ENCODE assay signal across 12 cellular contexts in genomic region chr19:15260939-15261338, GRCh38. TPM values are rescaled to one million over a fixed set of nuclear protein-coding genes. Genes with fewer than 3 reads are reported as not detected.
DNase-seq lines count a peak whose midpoint lies in the region; ATAC-seq, FAIRE-seq and TF ChIP-seq lines count a peak whose summit lies in the region.
"Had no signal": no experiment of that assay in that cellular context is flagged by ENCODE, and none has a peak within 500 bp of the region (broad histone marks: within the 10 kb centered on the region; RNA-seq: fewer than 3 reads in every experiment).

No MANE protein-coding gene starts in this region.

- no peak overlapping the region for H3K9ac ChIP-seq in keratinocyte (ENCODE audit: control insufficient read depth, extremely low read depth, insufficient read depth, low read length)

- H3K9me3 ChIP-seq in WERI-Rb-1 (ENCODE audit: severe bottlenecking) (no peaks in the 10 kb centered on the region), keratinocyte (ENCODE audit: control insufficient read depth, low read depth, low read length) (no peaks in the 10 kb centered on the region)
- H3K9me3 ChIP-seq: HAP-1, mucosa of descending colon had no signal

- DNase-seq in AG10803 (ENCODE audit: low read depth) = peak; percentile 23
- DNase-seq in WERI-Rb-1 = no peak
- DNase-seq in keratinocyte (ENCODE audit: low read depth, low spot score) = no peak
- no peak for DNase-seq in NCI-H1105 (lab: John Stamatoyannopoulos, UW)
- no peak for DNase-seq in activated CD4-positive, CD25-positive, alpha-beta regulatory T cell (lab: John Stamatoyannopoulos, UW)
- no peak for DNase-seq in effector CD4-positive, alpha-beta T cell
- DNase-seq: mucosa of descending colon; stimulated activated CD4-positive, alpha-beta T cell treated with anti-CD3 and anti-CD28 coated beads, Interleukin-4, amount 100 ng/mL, for 24 hours had no signal

- no peaks in the 10 kb centered on the region for H3K27me3 ChIP-seq in WERI-Rb-1 (ENCODE audit: insufficient read depth, low read depth, severe bottlenecking)
- H3K27me3 ChIP-seq in keratinocyte (ENCODE audit: control insufficient read depth, extremely low read depth, insufficient read depth, low read length) = no peaks in the 10 kb centered on the region

- H3K79me2 ChIP-seq in keratinocyte (ENCODE audit: control insufficient read depth, insufficient read depth, low read length) = peaks cover 39% of the 10 kb centered on the region

- peaks cover 2% of the 10 kb centered on the region for H3K4me1 ChIP-seq in keratinocyte (ENCODE audit: control insufficient read depth, extremely low read depth, insufficient read depth, low read length)
- H3K4me1 ChIP-seq: HAP-1 had no signal

- no peak overlapping the region for H3K27ac ChIP-seq in WERI-Rb-1
- no peak overlapping the region for H3K27ac ChIP-seq in keratinocyte (ENCODE audit: control insufficient read depth, insufficient read depth, low read length)
- H3K27ac ChIP-seq: epithelial cell of prostate had no signal

- H3K4me2 ChIP-seq in keratinocyte (ENCODE audit: control insufficient read depth, extremely low read depth, insufficient read depth, low read depth, low read length) = no peak overlapping the region

- H3K4me3 ChIP-seq in AG10803 (ENCODE audit: low read length) (no peak overlapping the region), WERI-Rb-1 (ENCODE audit: low read depth, low read length) (no peak overlapping the region), keratinocyte (ENCODE audit: control insufficient read depth in 2 of 3, extremely low read depth in 1 of 3, insufficient read depth in 2 of 3, low read depth in 1 of 3, low read length in 3 of 3) (no peak overlapping the region)
- H3K4me3 ChIP-seq: HAP-1, mucosa of descending colon had no signal

- TF ChIP-seq CTCF in AG10803 (conservative IDR thresholded peaks at IDR 0.05; ENCODE audit: low read length) (peak; percentile 32), GM12874 (IDR thresholded peaks at IDR 0.05; ENCODE audit: insufficient read depth, low read depth, low read length) (peak; percentile 19; the same call in 1 of the 2 replicates), WERI-Rb-1 (IDR thresholded peaks at IDR 0.05; ENCODE audit: low read depth, low read length) (peak; percentile 32; the same call in 1 of the 2 replicates), keratinocyte (optimal IDR thresholded peaks at IDR 0.05 in 1 of 3, IDR thresholded peaks at IDR 0.05 in 1 of 3, conservative IDR thresholded peaks at IDR 0.05 in 1 of 3; ENCODE audit: extremely low read depth in 1 of 3, insufficient read depth in 2 of 3, low read length in 3 of 3) (peak; percentile 9 to 34 (median 11))

- dilution Hi-C loops in keratinocyte (cut with MboI; ENCODE audit: extremely low pct_ligation_motif_present, low sequenced_read_pairs) = no loop called here

- peaks cover 15% of the 10 kb centered on the region for H4K20me1 ChIP-seq in keratinocyte (ENCODE audit: control insufficient read depth, extremely low read depth, insufficient read depth, low read length)

- FAIRE-seq in keratinocyte (lab: Jason Lieb, UNC) = no peak

- no peak for ATAC-seq in HG03432 (IDR thresholded peaks at IDR 0.05; ENCODE audit: unreplicated experiment)
- ATAC-seq: mucosa of descending colon had no signal

- H2AFZ ChIP-seq in keratinocyte (ENCODE audit: control insufficient read depth, low read length) = no peak overlapping the region

- H3K36me3 ChIP-seq in WERI-Rb-1 (peaks cover 96% of the 10 kb centered on the region), keratinocyte (ENCODE audit: control insufficient read depth in 2 of 2, extremely low read depth in 1 of 2, insufficient read depth in 2 of 2, low read length in 2 of 2) (peaks cover 63 to 80% of the 10 kb centered on the region in 2 experiments)

- no peaks in the 10 kb centered on the region for H3K9me1 ChIP-seq in keratinocyte (ENCODE audit: control insufficient read depth, extremely low read depth, insufficient read depth, low read length)

RNA-seq across cellular contexts. Expression of gene EPHX3, which starts 28.7 kb away (rescaled TPM):
- 0.33 to 1.2 TPM (median 0.51 TPM) in 3 replicates for polyA plus RNA-seq in keratinocyte
- polyA plus RNA-seq in keratinocyte (2011; ENCODE audit: low read depth) = 5.2 TPM
- 0.27 and 0.40 TPM in 2 replicates for polyA plus RNA-seq in keratinocyte (2011; cell fraction: cytosol; rRNA removed)
- polyA plus RNA-seq in keratinocyte (2011; cell fraction: nucleus; rRNA removed) = 1.7 and 2.1 TPM in 2 replicates
- polyA plus RNA-seq in keratinocyte (2012; ENCODE audit: low replicate concordance) = 0.39 and 16.9 TPM in 2 replicates
- polyA minus RNA-seq in keratinocyte = 1.2 to 1.5 TPM (median 1.4 TPM) in 3 replicates
- not detected for polyA minus RNA-seq in keratinocyte (2011; cell fraction: cytosol; rRNA and poly(A)+ RNA removed)
- polyA minus RNA-seq in keratinocyte (2011; cell fraction: nucleus; rRNA and poly(A)+ RNA removed) = 0.93 and 1.1 TPM in 2 replicates
